9 cellular contexts compared by ENCODE assay signal in the genomic region with DNA sequence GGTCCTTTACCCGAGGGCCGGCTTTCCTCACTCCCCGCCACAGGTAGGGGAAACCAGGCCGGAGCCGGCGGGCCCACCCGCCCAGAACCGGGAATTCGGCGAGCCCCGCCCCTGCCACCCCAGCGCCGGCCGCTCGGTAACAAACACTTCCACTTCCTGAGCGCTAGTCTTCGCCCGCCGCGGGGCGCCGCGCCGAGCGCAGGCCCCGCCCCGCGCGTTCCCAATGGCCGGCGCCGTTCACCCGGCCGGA. TPM values are rescaled to one million over a fixed set of nuclear protein-coding genes. Genes with fewer than 3 reads are reported as not detected.
A peak's percentile ranks its signal among the peaks of the same experiment; 100 is the strongest.
DNase-seq lines count a peak whose midpoint lies in the region; ATAC-seq and TF ChIP-seq lines count a peak whose summit lies in the region.
"Had no signal": no experiment of that assay in that cellular context is flagged by ENCODE, and none has a peak within 500 bp of the region (broad histone marks: within the 10 kb centered on the region; RNA-seq: fewer than 3 reads in every experiment).

No MANE protein-coding gene starts in this region.

- no peaks in the 10 kb centered on the region for H3K9me3 ChIP-seq in CD4-positive, CD25-positive, alpha-beta regulatory T cell (ENCODE audit: control insufficient read depth in 2 of 2, low read length in 2 of 2)
- no peaks in the 10 kb centered on the region for H3K9me3 ChIP-seq in breast epithelium

- ATAC-seq in CD4-positive, CD25-positive, alpha-beta regulatory T cell (ENCODE audit: low read depth in 2 of 2), result no peak
- peak; percentile 88 for ATAC-seq in HG03521 (IDR thresholded peaks at IDR 0.05; ENCODE audit: unreplicated experiment)
- no peak for ATAC-seq in natural killer cell treated with Interleukin-12 subunit alpha and Interleukin-12 subunit beta and Interleukin-15 and Interleukin-18, amount 100 ng/mL, for 72 hours
- no peak for ATAC-seq in HG03095 (IDR thresholded peaks at IDR 0.05; ENCODE audit: unreplicated experiment)
- ATAC-seq in GM18867 (IDR thresholded peaks at IDR 0.05; ENCODE audit: unreplicated experiment), result no peak

- peaks cover 0 to 2% (median 0%) of the 10 kb centered on the region in 7 donors for H3K9me3 Mint-ChIP-seq in CD4-positive, CD25-positive, alpha-beta regulatory T cell
- no peaks in the 10 kb centered on the region for H3K9me3 Mint-ChIP-seq in natural killer cell treated with Interleukin-12 subunit alpha and Interleukin-12 subunit beta and Interleukin-15 and Interleukin-18, amount 100 ng/mL, for 72 hours

- no peak for DNase-seq in CD4-positive, CD25-positive, alpha-beta regulatory T cell
- DNase-seq in breast epithelium (ENCODE audit: low spot score in 2 of 2), result no peak
- DNase-seq in natural killer cell treated with Interleukin-12 subunit alpha and Interleukin-12 subunit beta and Interleukin-15 and Interleukin-18, amount 100 ng/mL, for 72 hours (ENCODE audit: low spot score), result no peak
- DNase-seq in HuH-7 (ENCODE audit: low spot score), result no peak
- DNase-seq in dedifferentiated amniotic fluid mesenchymal stem cell (ENCODE audit: extremely low spot score), result no peak

- no peak for TF ChIP-seq POLR2A in breast epithelium (IDR thresholded peaks at IDR 0.05)

- H3K27ac Mint-ChIP-seq in CD4-positive, CD25-positive, alpha-beta regulatory T cell, result no peak overlapping the region
- H3K27ac Mint-ChIP-seq in natural killer cell treated with Interleukin-12 subunit alpha and Interleukin-12 subunit beta and Interleukin-15 and Interleukin-18, amount 100 ng/mL, for 72 hours, result peak overlapping the region in 1 of 2 donors; percentile 21

- TF ChIP-seq CTCF in breast epithelium (IDR thresholded peaks at IDR 0.05), result peak in 1 of 3 donors; percentile 18

- peaks cover 11% of the 10 kb centered on the region for H3K36me3 ChIP-seq in CD4-positive, CD25-positive, alpha-beta regulatory T cell (ENCODE audit: control insufficient read depth, insufficient read depth, low read length)
- no peaks in the 10 kb centered on the region for H3K36me3 ChIP-seq in breast epithelium

- peak overlapping the region; percentile 81 to 98 (median 86) for H3K4me3 Mint-ChIP-seq in CD4-positive, CD25-positive, alpha-beta regulatory T cell
- H3K4me3 Mint-ChIP-seq in natural killer cell treated with Interleukin-12 subunit alpha and Interleukin-12 subunit beta and Interleukin-15 and Interleukin-18, amount 100 ng/mL, for 72 hours, result peak overlapping the region; percentile 68

- no peaks in the 10 kb centered on the region for H3K27me3 Mint-ChIP-seq in CD4-positive, CD25-positive, alpha-beta regulatory T cell
- no peaks in the 10 kb centered on the region for H3K27me3 Mint-ChIP-seq in natural killer cell treated with Interleukin-12 subunit alpha and Interleukin-12 subunit beta and Interleukin-15 and Interleukin-18, amount 100 ng/mL, for 72 hours

- peaks cover 10 to 69% (median 45%) of the 10 kb centered on the region in 4 donors for H3K4me1 Mint-ChIP-seq in CD4-positive, CD25-positive, alpha-beta regulatory T cell
- peaks cover 57 to 60% of the 10 kb centered on the region in 2 donors for H3K4me1 Mint-ChIP-seq in natural killer cell treated with Interleukin-12 subunit alpha and Interleukin-12 subunit beta and Interleukin-15 and Interleukin-18, amount 100 ng/mL, for 72 hours (ENCODE audit: low read depth in 2 of 2)

- intact Hi-C loops in breast epithelium (cut with DNase I; ENCODE audit: low total_unique reads), result loop anchor here (2.0 kb wide), 1 partner anchor 123 kb away; no protein-coding TSS in a partner anchor

- H3K4me1 ChIP-seq in CD4-positive, CD25-positive, alpha-beta regulatory T cell (ENCODE audit: control insufficient read depth, insufficient read depth, low read length, poor library complexity, severe bottlenecking), result peaks cover 77% of the 10 kb centered on the region
- peaks cover 0 to 4% of the 10 kb centered on the region in 2 donors for H3K4me1 ChIP-seq in breast epithelium

- H3K4me3 ChIP-seq in CD4-positive, CD25-positive, alpha-beta regulatory T cell (ENCODE audit: low read depth, low read length), result no peak overlapping the region
- peak overlapping the region; percentile 81 to 93 (median 90) for H3K4me3 ChIP-seq in breast epithelium

- H3K27me3 ChIP-seq in CD4-positive, CD25-positive, alpha-beta regulatory T cell (ENCODE audit: control insufficient read depth, insufficient read depth, low read length), result no peaks in the 10 kb centered on the region
- no peaks in the 10 kb centered on the region for H3K27me3 ChIP-seq in breast epithelium

- H3K27ac ChIP-seq in CD4-positive, CD25-positive, alpha-beta regulatory T cell (ENCODE audit: insufficient read depth, low read length, poor library complexity, severe bottlenecking), result peak overlapping the region; percentile 76
- peak overlapping the region; percentile 64 to 89 for H3K27ac ChIP-seq in breast epithelium

- H3K36me3 Mint-ChIP-seq in CD4-positive, CD25-positive, alpha-beta regulatory T cell, result peaks cover 23% of the 10 kb centered on the region
- H3K36me3 Mint-ChIP-seq in natural killer cell treated with Interleukin-12 subunit alpha and Interleukin-12 subunit beta and Interleukin-15 and Interleukin-18, amount 100 ng/mL, for 72 hours, result peaks cover 7% of the 10 kb centered on the region

RNA-seq across cellular contexts. Expression of a gene that starts 0.2 kb away (rescaled TPM):
- total RNA-seq in CD4-positive, CD25-positive, alpha-beta regulatory T cell, result 177 TPM
- polyA plus RNA-seq in CD4-positive, CD25-positive, alpha-beta regulatory T cell, result 100 to 1,000 TPM; 373 to 453 (median 405) TPM
- total RNA-seq in breast epithelium, result 10 to 100 TPM; 15.8 to 82.8 (median 36.4) TPM
- 100 to 1,000 TPM; 159 to 187 TPM for total RNA-seq in natural killer cell treated with Interleukin-12 subunit alpha and Interleukin-12 subunit beta and Interleukin-15 and Interleukin-18, amount 100 ng/mL, for 72 hours

RNA-seq across cellular contexts. Expression of a gene that starts 11.1 kb away (rescaled TPM):
- total RNA-seq in CD4-positive, CD25-positive, alpha-beta regulatory T cell, result 85.5 TPM
- 100 to 1,000 TPM in 2 of 4 donors, 10 to 100 TPM in 2; 75.6 to 159 (median 104) TPM for polyA plus RNA-seq in CD4-positive, CD25-positive, alpha-beta regulatory T cell
- total RNA-seq in breast epithelium, result 1 to 10 TPM in 2 of 3 donors, under 1 TPM in 1; 0.98 to 2.1 (median 2.0) TPM
- 1 to 10 TPM; 1.3 to 3.3 TPM for total RNA-seq in natural killer cell treated with Interleukin-12 subunit alpha and Interleukin-12 subunit beta and Interleukin-15 and Interleukin-18, amount 100 ng/mL, for 72 hours

RNA-seq across cellular contexts. Expression of a gene that starts 27.9 kb away (rescaled TPM):
- 35.4 TPM for total RNA-seq in CD4-positive, CD25-positive, alpha-beta regulatory T cell
- 10 to 100 TPM; 16.2 to 22.0 (median 17.7) TPM for polyA plus RNA-seq in CD4-positive, CD25-positive, alpha-beta regulatory T cell
- total RNA-seq in breast epithelium, result 10 to 100 TPM; 20.6 to 41.3 (median 40.0) TPM
- total RNA-seq in natural killer cell treated with Interleukin-12 subunit alpha and Interleukin-12 subunit beta and Interleukin-15 and Interleukin-18, amount 100 ng/mL, for 72 hours, result 10 to 100 TPM; 42.9 to 60.7 TPM

RNA-seq across cellular contexts. Expression of a gene that starts 35.5 kb away (rescaled TPM):
- 0.52 TPM for total RNA-seq in CD4-positive, CD25-positive, alpha-beta regulatory T cell
- under 1 TPM in 2 of 4 donors, not detected in 2; 0.19 to 0.21 TPM for polyA plus RNA-seq in CD4-positive, CD25-positive, alpha-beta regulatory T cell
- 1 to 10 TPM in 1 of 3 donors, under 1 TPM in 2; 0.32 to 2.0 (median 0.98) TPM for total RNA-seq in breast epithelium
- 1 to 10 TPM in 1 of 2 donors, not detected in 1; 2.2 TPM for total RNA-seq in natural killer cell treated with Interleukin-12 subunit alpha and Interleukin-12 subunit beta and Interleukin-15 and Interleukin-18, amount 100 ng/mL, for 72 hours
- total RNA-seq: HT1080 had no signal

Comparison
In these comparisons a context has a peak if more than half of its experiments do, and no peak if none do; other contexts are left out.
1. RNA of a gene that starts 11.1 kb away (total RNA-seq): 85.5 TPM in CD4-positive, CD25-positive, alpha-beta regulatory T cell (single experiment); 1.3 to 3.3 TPM in natural killer cell treated with Interleukin-12 subunit alpha and Interleukin-12 subunit beta and Interleukin-15 and Interleukin-18, amount 100 ng/mL, for 72 hours and 0.98 to 2.1 TPM in breast epithelium; every median in the first group is over 10 times any median in the second.